12 cellular contexts compared by ENCODE assay signal in the genomic region with DNA sequence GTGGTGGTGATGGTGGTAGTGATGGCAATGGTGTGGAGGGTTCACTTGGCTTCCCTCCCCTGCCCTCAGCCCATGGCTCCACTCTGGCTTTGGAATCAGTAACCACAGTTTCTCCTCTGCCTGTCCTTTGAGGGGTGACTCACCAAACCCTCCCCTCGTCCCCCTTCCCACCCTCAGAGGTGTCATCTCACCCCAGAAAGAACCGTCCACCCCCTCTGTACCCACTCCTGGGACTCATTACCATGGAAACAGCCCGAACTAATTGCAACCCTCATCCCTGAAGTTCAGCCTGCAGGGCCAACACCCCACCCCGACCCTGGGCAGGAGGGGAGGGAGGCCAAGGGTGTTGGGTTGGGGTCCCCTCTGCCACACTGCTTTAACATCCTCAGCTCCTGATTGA. TPM values are rescaled to one million over a fixed set of nuclear protein-coding genes. Genes with fewer than 3 reads are reported as not detected.
DNase-seq lines count a peak whose midpoint lies in the region; ATAC-seq, FAIRE-seq and TF ChIP-seq lines count a peak whose summit lies in the region.
"Had no signal": no experiment of that assay in that cellular context is flagged by ENCODE, and none has a peak within 500 bp of the region (broad histone marks: within the 10 kb centered on the region; RNA-seq: fewer than 3 reads in every experiment).

No MANE protein-coding gene starts in this region.

- H3K9me3 Mint-ChIP-seq in GM23338 (no peaks in the 10 kb centered on the region), astrocyte (ENCODE audit: unreplicated experiment) (no peaks in the 10 kb centered on the region)

- H3K27me3 Mint-ChIP-seq in GM23338 (ENCODE audit: insufficient read depth, low read depth, poor library complexity) (peaks cover 29% of the 10 kb centered on the region), astrocyte (ENCODE audit: low read depth, unreplicated experiment) (no peaks in the 10 kb centered on the region)

- H3K4me1 ChIP-seq in GM23338 (ENCODE audit: insufficient read depth) (peaks cover 22% of the 10 kb centered on the region), astrocyte (ENCODE audit: insufficient read depth, low read length) (peaks cover 28% of the 10 kb centered on the region), smooth muscle cell (ENCODE audit: low read depth) (peaks cover 21% of the 10 kb centered on the region)

- H2AFZ ChIP-seq in GM23338 (0 out of 2 replicates have a peak overlapping the region, but pooled peaks have one; percentile 44), astrocyte (ENCODE audit: low read depth, low read length) (no peak overlapping the region), smooth muscle cell (ENCODE audit: low read depth) (no peak overlapping the region)

- no peaks in the 10 kb centered on the region for H3K9me2 ChIP-seq in GM23338 (ENCODE audit: insufficient read depth)

- peak overlapping the region; percentile 67 for H3K4me3 ChIP-seq in GM23338
- no peak overlapping the region for H3K4me3 ChIP-seq in astrocyte (ENCODE audit: insufficient read depth, low read depth, low read length)
- H3K4me3 ChIP-seq in smooth muscle cell, result no peak overlapping the region

- H3K27me3 ChIP-seq in GM23338 (ENCODE audit: insufficient read depth) (no peaks in the 10 kb centered on the region), astrocyte (ENCODE audit: insufficient read depth, low read length) (no peaks in the 10 kb centered on the region), smooth muscle cell (ENCODE audit: low read depth) (no peaks in the 10 kb centered on the region)
- H3K27me3 ChIP-seq: colonic mucosa had no signal

- TF ChIP-seq CTCF in GM23338 (conservative IDR thresholded peaks at IDR 0.05; ENCODE audit: low read depth in 2 of 2) (no peak), astrocyte (IDR thresholded peaks at IDR 0.05; ENCODE audit: insufficient read depth, low read depth, low read length) (no peak), smooth muscle cell (IDR thresholded peaks at IDR 0.05; ENCODE audit: borderline replicate concordance, insufficient read depth, poor library complexity, severe bottlenecking) (no peak)

- H3K27ac ChIP-seq in GM23338 (ENCODE audit: low read depth) (peak overlapping the region; percentile 95), astrocyte (ENCODE audit: low read depth, low read length) (peak overlapping the region; percentile 36), smooth muscle cell (ENCODE audit: low read depth) (peak overlapping the region; percentile 35)
- H3K27ac ChIP-seq: colonic mucosa had no signal

- H3K36me3 ChIP-seq in GM23338 (ENCODE audit: insufficient read depth), result peaks cover 8% of the 10 kb centered on the region; the same call in 1 of the 2 replicates
- peaks cover 61% of the 10 kb centered on the region for H3K36me3 ChIP-seq in astrocyte (ENCODE audit: insufficient read depth, low read length)
- H3K36me3 ChIP-seq in smooth muscle cell (ENCODE audit: low read depth), result no peaks in the 10 kb centered on the region
- H3K36me3 ChIP-seq: colonic mucosa had no signal

- H3K9ac ChIP-seq in astrocyte (ENCODE audit: low read length) (peak overlapping the region; percentile 56), smooth muscle cell (ENCODE audit: low read depth) (no peak overlapping the region)

- no peak for ATAC-seq in GM23338

- FAIRE-seq in astrocyte (lab: Jason Lieb, UNC), result peak; percentile 39

- H3F3A ChIP-seq in GM23338 (replicated peaks; ENCODE audit: low read depth) (peaks cover 21% of the 10 kb centered on the region), smooth muscle cell (ENCODE audit: low read depth) (no peaks in the 10 kb centered on the region)

- H3K4me3 Mint-ChIP-seq in GM23338, result peak overlapping the region; percentile 79
- peak overlapping the region; percentile 54 for H3K4me3 Mint-ChIP-seq in astrocyte (ENCODE audit: unreplicated experiment)

- H3K36me3 Mint-ChIP-seq in GM23338 (ENCODE audit: low read depth) (peaks cover 48% of the 10 kb centered on the region), astrocyte (ENCODE audit: low read depth, unreplicated experiment) (peaks cover 37% of the 10 kb centered on the region)

- H3K4me1 Mint-ChIP-seq in GM23338 (peaks cover 28% of the 10 kb centered on the region), astrocyte (ENCODE audit: low read depth, unreplicated experiment) (peaks cover 41% of the 10 kb centered on the region)

- H3K9me3 ChIP-seq in astrocyte (ENCODE audit: insufficient read depth, low read depth, low read length), result no peaks in the 10 kb centered on the region
- H3K9me3 ChIP-seq in smooth muscle cell (replicated peaks; ENCODE audit: low read depth), result no peaks in the 10 kb centered on the region
- H3K9me3 ChIP-seq: colonic mucosa had no signal

- peak overlapping the region; percentile 89; the same call in 1 of the 2 replicates for H3K27ac Mint-ChIP-seq in GM23338
- H3K27ac Mint-ChIP-seq in astrocyte (ENCODE audit: unreplicated experiment), result peak overlapping the region; percentile 12

- peak overlapping the region; percentile 96 for H3K4me2 ChIP-seq in GM23338
- peak overlapping the region; percentile 52 for H3K4me2 ChIP-seq in astrocyte (ENCODE audit: low read length)
- peak overlapping the region; percentile 54 for H3K4me2 ChIP-seq in smooth muscle cell

- no peak for DNase-seq in GM23338 (ENCODE audit: low spot score)
- peak; percentile 41 for DNase-seq in astrocyte (ENCODE audit: low read depth)
- peak; percentile 37 for DNase-seq in iris pigment epithelial cell (ENCODE audit: low read depth)
- no peak for DNase-seq in smooth muscle cell (lab: John Stamatoyannopoulos, UW; ENCODE audit: unreplicated experiment)
- DNase-seq in iPS-NIHi7 (ENCODE audit: extremely low spot score), result no peak
- no peak for DNase-seq in UCSD-AML1 (lab: John Stamatoyannopoulos, UW; ENCODE audit: unreplicated experiment)
- DNase-seq in KG1 (lab: John Stamatoyannopoulos, UW), result no peak
- no peak for DNase-seq in stimulated activated naive CD4-positive, alpha-beta T cell (lab: John Stamatoyannopoulos, UW)
- DNase-seq: activated T-cell treated with anti-CD3 and anti-CD28 coated beads for 4 hours had no signal

- H4K20me1 ChIP-seq in GM23338 (replicated peaks; ENCODE audit: insufficient read depth) (peaks cover 9% of the 10 kb centered on the region), astrocyte (ENCODE audit: insufficient read depth, low read length) (peaks cover 99% of the 10 kb centered on the region), smooth muscle cell (ENCODE audit: low read depth) (peaks cover 99% of the 10 kb centered on the region)

- WGBS in smooth muscle cell (ENCODE audit: low lambda C conversion rate), result 47% methylated on average over 4 of the region's 4 CpGs

- H3K79me2 ChIP-seq in GM23338 (replicated peaks; ENCODE audit: insufficient read depth), result 0 out of 2 replicates have a peak, but pooled peaks cover 3% of the 10 kb centered on the region
- peaks cover 82% of the 10 kb centered on the region for H3K79me2 ChIP-seq in astrocyte (ENCODE audit: insufficient read depth, low read length)
- H3K79me2 ChIP-seq in smooth muscle cell (ENCODE audit: low read depth), result peaks cover 12% of the 10 kb centered on the region

TF ChIP-seq in GM23338, 12 proteins besides CTCF, POLR2A, EP300 and RAD21:
- TF ChIP-seq STAT1 (IDR thresholded peaks at IDR 0.05; ENCODE audit: unreplicated experiment) (no peak), JUNB (IDR thresholded peaks at IDR 0.05; ENCODE audit: unreplicated experiment) (no peak), ETS1 (IDR thresholded peaks at IDR 0.05) (no peak), EZH2 (IDR thresholded peaks at IDR 0.05; ENCODE audit: low read depth, unreplicated experiment) (no peak), ZNF114 (CRISPR knock-in tag; IDR thresholded peaks at IDR 0.05) (no peak), POLR2AphosphoS5 (IDR thresholded peaks at IDR 0.05; ENCODE audit: low read depth) (no peak)
- TF ChIP-seq, protein P1, sequence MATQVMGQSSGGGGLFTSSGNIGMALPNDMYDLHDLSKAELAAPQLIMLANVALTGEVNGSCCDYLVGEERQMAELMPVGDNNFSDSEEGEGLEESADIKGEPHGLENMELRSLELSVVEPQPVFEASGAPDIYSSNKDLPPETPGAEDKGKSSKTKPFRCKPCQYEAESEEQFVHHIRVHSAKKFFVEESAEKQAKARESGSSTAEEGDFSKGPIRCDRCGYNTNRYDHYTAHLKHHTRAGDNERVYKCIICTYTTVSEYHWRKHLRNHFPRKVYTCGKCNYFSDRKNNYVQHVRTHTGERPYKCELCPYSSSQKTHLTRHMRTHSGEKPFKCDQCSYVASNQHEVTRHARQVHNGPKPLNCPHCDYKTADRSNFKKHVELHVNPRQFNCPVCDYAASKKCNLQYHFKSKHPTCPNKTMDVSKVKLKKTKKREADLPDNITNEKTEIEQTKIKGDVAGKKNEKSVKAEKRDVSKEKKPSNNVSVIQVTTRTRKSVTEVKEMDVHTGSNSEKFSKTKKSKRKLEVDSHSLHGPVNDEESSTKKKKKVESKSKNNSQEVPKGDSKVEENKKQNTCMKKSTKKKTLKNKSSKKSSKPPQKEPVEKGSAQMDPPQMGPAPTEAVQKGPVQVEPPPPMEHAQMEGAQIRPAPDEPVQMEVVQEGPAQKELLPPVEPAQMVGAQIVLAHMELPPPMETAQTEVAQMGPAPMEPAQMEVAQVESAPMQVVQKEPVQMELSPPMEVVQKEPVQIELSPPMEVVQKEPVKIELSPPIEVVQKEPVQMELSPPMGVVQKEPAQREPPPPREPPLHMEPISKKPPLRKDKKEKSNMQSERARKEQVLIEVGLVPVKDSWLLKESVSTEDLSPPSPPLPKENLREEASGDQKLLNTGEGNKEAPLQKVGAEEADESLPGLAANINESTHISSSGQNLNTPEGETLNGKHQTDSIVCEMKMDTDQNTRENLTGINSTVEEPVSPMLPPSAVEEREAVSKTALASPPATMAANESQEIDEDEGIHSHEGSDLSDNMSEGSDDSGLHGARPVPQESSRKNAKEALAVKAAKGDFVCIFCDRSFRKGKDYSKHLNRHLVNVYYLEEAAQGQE (IDR thresholded peaks at IDR 0.05; ENCODE audit: unreplicated experiment), result no peak

RNA-seq across cellular contexts. Expression of gene PHLDB1, which starts 26.6 kb away (rescaled TPM):
- 85.2 and 93.9 TPM in 2 replicates for total RNA-seq in GM23338 (2014; rRNA removed; shearing (Covaris generic))
- 45.3 and 46.0 TPM in 2 replicates for polyA plus RNA-seq in GM23338 (2016; fragmentation: Nextera tagmentation; extraction: Ambion mirVana)
- 179 and 194 TPM in 2 replicates for total RNA-seq in astrocyte
- 89.0 and 112 TPM in 2 replicates for total RNA-seq in smooth muscle cell
- 86.0 and 103 TPM in 2 replicates for polyA plus RNA-seq in smooth muscle cell

RNA-seq across cellular contexts. Expression of gene TREH, which starts 45.5 kb away (rescaled TPM):
- not detected in 2 replicates for total RNA-seq in GM23338 (2014; rRNA removed; shearing (Covaris generic))
- 0.24 and 0.36 TPM in 2 replicates for polyA plus RNA-seq in GM23338 (2016; fragmentation: Nextera tagmentation; extraction: Ambion mirVana)
- total RNA-seq in astrocyte, result not detected in 2 replicates
- total RNA-seq in smooth muscle cell, result not detected in 2 replicates
- polyA plus RNA-seq in smooth muscle cell, result 0.49 and 0.96 TPM in 2 replicates
- total RNA-seq: H4, pulmonary artery endothelial cell had no signal

Comparison
In these comparisons a context has a peak if more than half of its experiments do, and no peak if none do; other contexts are left out.
1. DNase-seq: peak in astrocyte (single experiment) and iris pigment epithelial cell (single experiment); none in GM23338 (single experiment), smooth muscle cell (single experiment), iPS-NIHi7 (single experiment), UCSD-AML1 (single experiment), KG1 (single experiment) and stimulated activated naive CD4-positive, alpha-beta T cell (0 of 6).
2. H3K27ac ChIP-seq: peak in every context shown above with its lines; median percentile 95 in GM23338; 36 in astrocyte; 35 in smooth muscle cell.
3. Peak in every context shown above with its lines, with median percentiles within 50 percentile points of each other: H3K4me2 ChIP-seq.